8 cellular contexts compared by ENCODE assay signal in genomic region chr1:45518910-45519309, GRCh38. TPM values are rescaled to one million over a fixed set of nuclear protein-coding genes. Genes with fewer than 3 reads are reported as not detected.
DNase-seq lines count a peak whose midpoint lies in the region; ATAC-seq and TF ChIP-seq lines count a peak whose summit lies in the region.

No MANE protein-coding gene starts in this region.

- H3K4me1 ChIP-seq in iPS-15b (ENCODE audit: control insufficient read depth, insufficient read depth, low read length) (peaks cover 3% of the 10 kb centered on the region), thoracic aorta (ENCODE audit: control insufficient read depth in 1 of 2, low read depth in 2 of 2) (peaks cover 10 to 21% of the 10 kb centered on the region in 2 donors)
- H3K4me1 ChIP-seq in effector memory CD4-positive, alpha-beta T cell (ENCODE audit: control insufficient read depth, insufficient read depth, low read length, poor library complexity, severe bottlenecking), result peaks cover 21% of the 10 kb centered on the region

- POLR2A ChIA-PET in activated CD8-positive, alpha-beta T cell treated with anti-CD3 and anti-CD28 coated beads for 36 hours (lab: Charles Lee), result interaction anchor here (0.6 to 4.1 kb wide), 12 partner anchors 8 to 72 kb away, joined by 3 to 21 read pairs (median 5); partner anchors contain the start of genes AKR1A1 and NASP

- CTCF ChIA-PET in activated CD8-positive, alpha-beta T cell treated with anti-CD3 and anti-CD28 coated beads for 36 hours (lab: Charles Lee), result interaction anchor here (1.0 to 8.3 kb wide), 2 partner anchors 11 to 50 kb away, joined by 3 to 68 read pairs; no protein-coding TSS in a partner anchor

- no peak for ATAC-seq in activated T-cell treated with anti-CD3 and anti-CD28 coated beads, Interleukin-2, amount 50 U/mL, for 72 hours (replicated peaks in 1 of 2)
- no peak for ATAC-seq in activated CD8-positive, alpha-beta T cell treated with anti-CD3 and anti-CD28 coated beads for 36 hours
- ATAC-seq in thoracic aorta (ENCODE audit: insufficient number of reproducible peaks, low FRiP score, low read depth) (no peak), GM18907 (IDR thresholded peaks at IDR 0.05; ENCODE audit: unreplicated experiment) (no peak)

- no peaks in the 10 kb centered on the region for H3K27me3 ChIP-seq in iPS-15b (ENCODE audit: control insufficient read depth, insufficient read depth, low read length)
- H3K27me3 ChIP-seq in thoracic aorta (replicated peaks; ENCODE audit: insufficient read depth), result no peaks in the 10 kb centered on the region
- no peaks in the 10 kb centered on the region for H3K27me3 ChIP-seq in effector memory CD4-positive, alpha-beta T cell (replicated peaks; ENCODE audit: control insufficient read depth, insufficient read depth, low read length, poor library complexity, severe bottlenecking)

- H3K36me3 ChIP-seq in iPS-15b (ENCODE audit: control insufficient read depth, insufficient read depth, low read length) (peaks cover 39% of the 10 kb centered on the region), thoracic aorta (peaks cover 28% of the 10 kb centered on the region)
- peaks cover 35% of the 10 kb centered on the region for H3K36me3 ChIP-seq in effector memory CD4-positive, alpha-beta T cell (ENCODE audit: control insufficient read depth, insufficient read depth, low read length)

- no peaks in the 10 kb centered on the region for H3K27me3 Mint-ChIP-seq in activated T-cell treated with anti-CD3 and anti-CD28 coated beads, Interleukin-2, amount 50 U/mL, for 72 hours (ENCODE audit: low read depth)
- no peaks in the 10 kb centered on the region for H3K27me3 Mint-ChIP-seq in activated CD8-positive, alpha-beta T cell treated with anti-CD3 and anti-CD28 coated beads for 36 hours

- intact Hi-C loops in activated CD8-positive, alpha-beta T cell treated with anti-CD3 and anti-CD28 coated beads for 36 hours (cut with micrococcal nuclease), result loop anchor here (5.0 kb wide), 1 partner anchor 33 kb away; the partner anchor contains the start of gene AKR1A1

- H3K4me3 Mint-ChIP-seq in activated T-cell treated with anti-CD3 and anti-CD28 coated beads, Interleukin-2, amount 50 U/mL, for 72 hours, result peak overlapping the region; percentile 95 to 99
- peak overlapping the region; percentile 97 for H3K4me3 Mint-ChIP-seq in activated CD8-positive, alpha-beta T cell treated with anti-CD3 and anti-CD28 coated beads for 36 hours

- DNase-seq in activated T-cell treated with anti-CD3 and anti-CD28 coated beads, Interleukin-2, amount 50 U/mL, for 72 hours, result no peak
- no peak for DNase-seq in activated T-cell treated with anti-CD3 and anti-CD28 coated beads, Interleukin-2, amount 50 U/mL, for 1 hour
- no peak for DNase-seq in activated CD8-positive, alpha-beta T cell treated with anti-CD3 and anti-CD28 coated beads for 36 hours
- no peak for DNase-seq in thoracic aorta (ENCODE audit: low spot score)
- no peak for DNase-seq in NCI-H128 (lab: John Stamatoyannopoulos, UW; ENCODE audit: unreplicated experiment)
- DNase-seq in effector memory CD4-positive, alpha-beta T cell, result no peak

- H3K9me3 ChIP-seq in iPS-15b (ENCODE audit: control insufficient read depth, insufficient read depth, low read length) (no peaks in the 10 kb centered on the region), thoracic aorta (no peaks in the 10 kb centered on the region)
- no peaks in the 10 kb centered on the region for H3K9me3 ChIP-seq in effector memory CD4-positive, alpha-beta T cell (ENCODE audit: control insufficient read depth, low read length)

- TF ChIP-seq CTCF in activated CD8-positive, alpha-beta T cell treated with anti-CD3 and anti-CD28 coated beads for 36 hours (IDR thresholded peaks at IDR 0.05), result no peak
- no peak for TF ChIP-seq CTCF in thoracic aorta (IDR thresholded peaks at IDR 0.05)

- peak overlapping the region; percentile 76 for H3K27ac Mint-ChIP-seq in activated T-cell treated with anti-CD3 and anti-CD28 coated beads, Interleukin-2, amount 50 U/mL, for 72 hours
- peak overlapping the region; percentile 67 for H3K27ac Mint-ChIP-seq in activated CD8-positive, alpha-beta T cell treated with anti-CD3 and anti-CD28 coated beads for 36 hours

- H3K4me1 Mint-ChIP-seq in activated T-cell treated with anti-CD3 and anti-CD28 coated beads, Interleukin-2, amount 50 U/mL, for 72 hours (ENCODE audit: low read depth), result peaks cover 70% of the 10 kb centered on the region
- H3K4me1 Mint-ChIP-seq in activated CD8-positive, alpha-beta T cell treated with anti-CD3 and anti-CD28 coated beads for 36 hours (ENCODE audit: low read depth), result peaks cover 49% of the 10 kb centered on the region

- H3K4me3 ChIP-seq in iPS-15b (ENCODE audit: low read depth, low read length) (peak overlapping the region; percentile 96), thoracic aorta (peak overlapping the region; percentile 10)
- H3K4me3 ChIP-seq in effector memory CD4-positive, alpha-beta T cell (ENCODE audit: insufficient read depth, low read depth, low read length, poor library complexity, severe bottlenecking), result no peak overlapping the region

- no peak overlapping the region for H3K9ac ChIP-seq in iPS-15b (ENCODE audit: low read depth, low read length)

- H3K36me3 Mint-ChIP-seq in activated T-cell treated with anti-CD3 and anti-CD28 coated beads, Interleukin-2, amount 50 U/mL, for 72 hours (ENCODE audit: insufficient read depth in 2 of 2), result peaks cover 7 to 26% of the 10 kb centered on the region in 2 donors
- peaks cover 50% of the 10 kb centered on the region for H3K36me3 Mint-ChIP-seq in activated CD8-positive, alpha-beta T cell treated with anti-CD3 and anti-CD28 coated beads for 36 hours (ENCODE audit: low read depth)

- H3K27ac ChIP-seq in thoracic aorta, result no peak overlapping the region
- no peak overlapping the region for H3K27ac ChIP-seq in effector memory CD4-positive, alpha-beta T cell (ENCODE audit: insufficient read depth, low read length, poor library complexity, severe bottlenecking)

- H3K9me3 Mint-ChIP-seq in activated T-cell treated with anti-CD3 and anti-CD28 coated beads, Interleukin-2, amount 50 U/mL, for 72 hours, result no peaks in the 10 kb centered on the region
- no peaks in the 10 kb centered on the region for H3K9me3 Mint-ChIP-seq in activated CD8-positive, alpha-beta T cell treated with anti-CD3 and anti-CD28 coated beads for 36 hours

RNA-seq across cellular contexts. Expression of gene PRDX1, which starts 2.8 kb away (rescaled TPM):
- 100 to 1,000 TPM; 128 to 146 TPM for total RNA-seq in activated T-cell treated with anti-CD3 and anti-CD28 coated beads, Interleukin-2, amount 50 U/mL, for 72 hours
- total RNA-seq in activated CD8-positive, alpha-beta T cell treated with anti-CD3 and anti-CD28 coated beads for 36 hours, result 100 to 1,000 TPM; 547 to 553 TPM
- total RNA-seq in thoracic aorta, result 100 to 1,000 TPM; 196 to 246 TPM

RNA-seq across cellular contexts. Expression of gene MMACHC, which starts 18.8 kb away (rescaled TPM):
- total RNA-seq in activated T-cell treated with anti-CD3 and anti-CD28 coated beads, Interleukin-2, amount 50 U/mL, for 72 hours, result 1 to 10 TPM; 3.4 to 4.7 TPM
- total RNA-seq in activated CD8-positive, alpha-beta T cell treated with anti-CD3 and anti-CD28 coated beads for 36 hours, result 1 to 10 TPM; 8.4 to 10.0 TPM
- total RNA-seq in thoracic aorta, result 1 to 10 TPM; 1.4 to 1.5 TPM

RNA-seq across cellular contexts. Expression of gene CCDC163, which starts 19.0 kb away (rescaled TPM):
- 10 to 100 TPM; 15.2 to 15.5 TPM for total RNA-seq in activated T-cell treated with anti-CD3 and anti-CD28 coated beads, Interleukin-2, amount 50 U/mL, for 72 hours
- total RNA-seq in activated CD8-positive, alpha-beta T cell treated with anti-CD3 and anti-CD28 coated beads for 36 hours, result 1 to 10 TPM; 5.6 to 7.1 TPM
- 1 to 10 TPM; 1.3 to 1.9 TPM for total RNA-seq in thoracic aorta

RNA-seq across cellular contexts. Expression of gene TESK2, which starts 27.9 kb away (rescaled TPM):
- total RNA-seq in activated T-cell treated with anti-CD3 and anti-CD28 coated beads, Interleukin-2, amount 50 U/mL, for 72 hours, result 1 to 10 TPM; 5.9 to 8.8 TPM
- total RNA-seq in activated CD8-positive, alpha-beta T cell treated with anti-CD3 and anti-CD28 coated beads for 36 hours, result 1 to 10 TPM; 2.9 to 3.7 TPM
- total RNA-seq in thoracic aorta, result 1 to 10 TPM; 3.5 to 7.6 TPM

RNA-seq across cellular contexts. Expression of gene AKR1A1, which starts 31.7 kb away (rescaled TPM):
- 100 to 1,000 TPM; 155 to 178 TPM for total RNA-seq in activated T-cell treated with anti-CD3 and anti-CD28 coated beads, Interleukin-2, amount 50 U/mL, for 72 hours
- total RNA-seq in activated CD8-positive, alpha-beta T cell treated with anti-CD3 and anti-CD28 coated beads for 36 hours, result 100 to 1,000 TPM; 184 to 186 TPM
- 100 to 1,000 TPM in 1 of 2 donors, 10 to 100 TPM in 1; 35.3 to 130 TPM for total RNA-seq in thoracic aorta
